16 cellular contexts compared by ENCODE assay signal in genomic region chr1:220706921-220707559, GRCh38. TPM values are rescaled to one million over a fixed set of nuclear protein-coding genes. Genes with fewer than 3 reads are reported as not detected.
"Had no signal": no experiment of that assay in that cellular context is flagged by ENCODE, and none has a peak within 500 bp of the region (broad histone marks: within the 10 kb centered on the region; RNA-seq: fewer than 3 reads in every experiment).

No MANE protein-coding gene starts in this region.

- H3K27ac ChIP-seq: epithelial cell of prostate, esophagus muscularis mucosa, gastrocnemius medialis, left ventricle myocardium inferior, lower lobe of right lung, psoas muscle, suprapubic skin, thyroid gland had no signal

- H3K36me3 ChIP-seq: esophagus muscularis mucosa, gastrocnemius medialis, heart right ventricle, left ventricle myocardium inferior, lower lobe of right lung, suprapubic skin, thyroid gland had no signal

- H3K9me3 ChIP-seq: esophagus muscularis mucosa, gastrocnemius medialis, heart right ventricle, left ventricle myocardium inferior, lower lobe of right lung, psoas muscle, suprapubic skin, thyroid gland had no signal

- H3K4me1 ChIP-seq: lower lobe of right lung, psoas muscle, suprapubic skin had no signal

- ATAC-seq: lower lobe of right lung; natural killer cell treated with Interleukin-12 subunit alpha and Interleukin-12 subunit beta and Interleukin-15 and Interleukin-18, amount 100 ng/mL, for 72 hours; psoas muscle; stimulated activated naive CD8-positive, alpha-beta T cell treated with anti-CD3 and anti-CD28 coated beads, Interleukin-15, Interleukin-2, amounts not matched to agents 100 U/mL and 50 U/mL, for 24 hours had no signal

- DNase-seq: effector memory CD4-positive, alpha-beta T cell; gastrocnemius medialis; heart right ventricle; hypothalamus; left ventricle myocardium inferior; lower lobe of right lung; psoas muscle; retina; stimulated activated CD4-positive, alpha-beta T cell treated with anti-CD3 and anti-CD28 coated beads, Interleukin-2, amount 100 ng/mL, for 24 hours; stimulated activated CD4-positive, alpha-beta T cell treated with anti-CD3 and anti-CD28 coated beads, Interleukin-4, amount 100 ng/mL, for 4 hours; stimulated activated naive CD8-positive, alpha-beta T cell treated with anti-CD3 and anti-CD28 coated beads, Interleukin-15, Interleukin-2, amounts not matched to agents 100 U/mL and 50 U/mL, for 24 hours; thyroid gland had no signal

- H3K4me3 ChIP-seq: esophagus muscularis mucosa, gastrocnemius medialis, heart right ventricle, left ventricle myocardium inferior, lower lobe of right lung, psoas muscle, suprapubic skin, thyroid gland had no signal

- H3K27me3 ChIP-seq: esophagus muscularis mucosa, gastrocnemius medialis, heart right ventricle, suprapubic skin, thyroid gland had no signal

RNA-seq across cellular contexts. Expression of gene MTARC2, which starts 41.1 kb away (rescaled TPM):
- total RNA-seq: natural killer cell treated with Interleukin-12 subunit alpha and Interleukin-12 subunit beta and Interleukin-15 and Interleukin-18, amount 100 ng/mL, for 72 hours had no signal
